Comparison of ENCODE assay signal across 9 cellular contexts in genomic region chrX:1792636-1793035, GRCh38.
"Had no signal": no experiment of that assay in that cellular context is flagged by ENCODE, and none has a peak within 500 bp of the region (broad histone marks: within the 10 kb centered on the region; RNA-seq: fewer than 3 reads in every experiment).

No MANE protein-coding gene starts in this region.

- ATAC-seq: GM23338, HCT116 had no signal

- H3K4me3 ChIP-seq: GM23248, GM23338, HAP-1 had no signal

- H3K9me3 ChIP-seq: HAP-1 had no signal

- H3K36me3 ChIP-seq: HAP-1 had no signal

- H3K27ac Mint-ChIP-seq: GM23338, H9, HFFc6 had no signal

- H3K27ac ChIP-seq: GM23248 had no signal

- H3K4me1 Mint-ChIP-seq: GM23338 had no signal

- H3K9me3 Mint-ChIP-seq: GM23338, H9 had no signal

- H3K4me1 ChIP-seq: HAP-1 had no signal

- H3K4me3 Mint-ChIP-seq: GM23338, H9, HFFc6 had no signal

- DNase-seq: GM23248, GOT3, H7, H9, HCEC 1CT, HFFc6 had no signal
